ENCODE assay signal across 17 cellular contexts in genomic region chr14:70838076-70838475, GRCh38. TPM values are rescaled to one million over a fixed set of nuclear protein-coding genes. Genes with fewer than 3 reads are reported as not detected.
DNase-seq lines count a peak whose midpoint lies in the region; ATAC-seq, FAIRE-seq and TF ChIP-seq lines count a peak whose summit lies in the region.
"Had no signal": no experiment of that assay in that cellular context is flagged by ENCODE, and none has a peak within 500 bp of the region (broad histone marks: within the 10 kb centered on the region; RNA-seq: fewer than 3 reads in every experiment).

No MANE protein-coding gene starts in this region.

- 71% methylated on average over 4 of the region's 4 CpGs for WGBS in hepatocyte (ENCODE audit: low lambda C conversion rate, missing lambda C conversion rate)
- 64% methylated on average over 4 of the region's 4 CpGs for WGBS in liver
- 16 to 59% (median 43%) methylated on average over 4 of the region's 4 CpGs for WGBS in small intestine, 3 donors

- H3K27ac ChIP-seq in Peyer's patch (peak overlapping the region in 2 of 4 donors; percentile 59), hepatocyte (peak overlapping the region; percentile 81), liver (ENCODE audit: low read depth in 1 of 2, low read length in 2 of 2) (no peak overlapping the region), small intestine (ENCODE audit: low read depth in 1 of 2, low read length in 1 of 2) (no peak overlapping the region)
- H3K27ac ChIP-seq: BLaER1 had no signal

- H4K20me1 ChIP-seq in hepatocyte (ENCODE audit: insufficient read depth, poor library complexity, severe bottlenecking): no peaks in the 10 kb centered on the region
- H4K20me1 ChIP-seq: BLaER1 had no signal

- no peaks in the 10 kb centered on the region for H3K36me3 ChIP-seq in Peyer's patch
- no peaks in the 10 kb centered on the region for H3K36me3 ChIP-seq in hepatocyte (replicated peaks; ENCODE audit: insufficient read depth, low read depth)
- H3K36me3 ChIP-seq in liver (ENCODE audit: control insufficient read depth in 4 of 4, insufficient read depth in 3 of 4, low read depth in 1 of 4, low read length in 3 of 4): no peaks in the 10 kb centered on the region
- no peaks in the 10 kb centered on the region for H3K36me3 ChIP-seq in small intestine (ENCODE audit: control insufficient read depth in 2 of 2, insufficient read depth in 2 of 2, low read length in 2 of 2)
- H3K36me3 ChIP-seq: BLaER1 had no signal

- no peaks in the 10 kb centered on the region for H3K79me2 ChIP-seq in hepatocyte

- TF ChIP-seq RAD21 in liver (IDR thresholded peaks at IDR 0.05): peak in 1 of 2 donors; percentile 20

- intact Hi-C loops in sciatic nerve (cut with DNase I): no loop called here

- no peaks in the 10 kb centered on the region for H3K27me3 ChIP-seq in Peyer's patch
- no peaks in the 10 kb centered on the region for H3K27me3 ChIP-seq in hepatocyte
- no peaks in the 10 kb centered on the region for H3K27me3 ChIP-seq in liver (ENCODE audit: control insufficient read depth in 4 of 4, insufficient read depth in 4 of 4, low read length in 3 of 4)
- H3K27me3 ChIP-seq in small intestine (ENCODE audit: control insufficient read depth in 2 of 2, insufficient read depth in 2 of 2, low read length in 2 of 2): no peaks in the 10 kb centered on the region
- H3K27me3 ChIP-seq: BLaER1 had no signal

- no peak for TF ChIP-seq POLR2A in Peyer's patch (IDR thresholded peaks at IDR 0.05)

- H3K9me2 ChIP-seq in hepatocyte (replicated peaks; ENCODE audit: insufficient read depth): no peaks in the 10 kb centered on the region

- peaks cover 0 to 9% (median 0%) of the 10 kb centered on the region in 4 donors for H3K4me1 ChIP-seq in Peyer's patch
- H3K4me1 ChIP-seq in hepatocyte (ENCODE audit: insufficient read depth): peaks cover 17% of the 10 kb centered on the region
- peaks cover 0 to 7% (median 0%) of the 10 kb centered on the region in 4 donors for H3K4me1 ChIP-seq in liver (ENCODE audit: control insufficient read depth in 4 of 4, insufficient read depth in 4 of 4, low read length in 3 of 4)
- peaks cover 0 to 4% of the 10 kb centered on the region in 2 donors for H3K4me1 ChIP-seq in small intestine (ENCODE audit: control insufficient read depth in 2 of 2, insufficient read depth in 1 of 2, low read depth in 1 of 2, low read length in 1 of 2)

- FAIRE-seq in small intestine (lab: Jason Lieb, UNC): no peak
- FAIRE-seq: H1 had no signal

- DNase-seq in Peyer's patch (peak in 2 of 3 donors; percentile 62 to 83), hepatocyte (ENCODE audit: low spot score) (peak; percentile 59), small intestine (peak; percentile 96), NCI-H2227 treated with DMSO at 0.1 percent for 48 hours (lab: John Stamatoyannopoulos, UW) (no peak), KG1 (lab: John Stamatoyannopoulos, UW) (no peak), sciatic nerve (ENCODE audit: low spot score) (no peak)
- DNase-seq in central memory CD4-positive, alpha-beta T cell: no peak
- DNase-seq: 8988T; Calu3; CD8-positive, alpha-beta T cell; DMS79 treated with DMSO at 0.1 percent for 48 hours; GF-D8; HCEC 1CT had no signal

- H3K9ac ChIP-seq in liver (ENCODE audit: low read depth in 1 of 2, low read length in 2 of 2): no peak overlapping the region
- H3K9ac ChIP-seq: BLaER1 had no signal

- H3K4me3 ChIP-seq in Peyer's patch (peak overlapping the region in 1 of 4 donors; percentile 1), hepatocyte (no peak overlapping the region), liver (ENCODE audit: low read depth in 1 of 3, low read length in 3 of 3) (no peak overlapping the region), small intestine (ENCODE audit: low read depth in 1 of 2, low read length in 2 of 2) (no peak overlapping the region)
- H3K4me3 ChIP-seq: BLaER1 had no signal

- no peak for ATAC-seq in sciatic nerve
- ATAC-seq: CD8-positive, alpha-beta T cell had no signal

- H2AFZ ChIP-seq in hepatocyte: no peak overlapping the region

- TF ChIP-seq CTCF in Peyer's patch (IDR thresholded peaks at IDR 0.05) (no peak), hepatocyte (IDR thresholded peaks at IDR 0.05; ENCODE audit: poor library complexity) (no peak), liver (IDR thresholded peaks at IDR 0.05; ENCODE audit: low read depth, low read length, missing input control) (no peak)

- no peak overlapping the region for H3K4me2 ChIP-seq in hepatocyte
- H3K4me2 ChIP-seq: BLaER1 had no signal

- no peaks in the 10 kb centered on the region for H3K9me3 ChIP-seq in Peyer's patch
- no peaks in the 10 kb centered on the region for H3K9me3 ChIP-seq in hepatocyte (ENCODE audit: low read depth)
- no peaks in the 10 kb centered on the region for H3K9me3 ChIP-seq in liver (ENCODE audit: control insufficient read depth in 4 of 4, low read length in 3 of 4)
- H3K9me3 ChIP-seq in small intestine (ENCODE audit: control insufficient read depth, low read depth): peaks cover 2% of the 10 kb centered on the region

TF ChIP-seq in liver, 16 proteins besides CTCF, POLR2A, EP300 and RAD21:
- TF ChIP-seq GABPA (IDR thresholded peaks at IDR 0.05 in 1 of 2, conservative IDR thresholded peaks at IDR 0.05 in 1 of 2): peak in 1 of 2 donors; percentile 20
- TF ChIP-seq TAF1 (conservative IDR thresholded peaks at IDR 0.05): no peak
- TF ChIP-seq HNF4A (conservative IDR thresholded peaks at IDR 0.05): peak; percentile 88 to 89
- no peak for TF ChIP-seq EGR1 (IDR thresholded peaks at IDR 0.05; ENCODE audit: low read depth in 2 of 2)
- peak; percentile 80 for TF ChIP-seq HNF4G (IDR thresholded peaks at IDR 0.05)
- no peak for TF ChIP-seq FOXA1 (IDR thresholded peaks at IDR 0.05)
- no peak for TF ChIP-seq YY1 (IDR thresholded peaks at IDR 0.05)
- TF ChIP-seq SP1 (IDR thresholded peaks at IDR 0.05): peak; percentile 79
- no peak for TF ChIP-seq FOXA2 (IDR thresholded peaks at IDR 0.05)
- TF ChIP-seq RXRA (IDR thresholded peaks at IDR 0.05): peak in 1 of 2 donors; percentile 36

RNA-seq across cellular contexts. Expression of gene MAP3K9, which starts 28.8 kb away (rescaled TPM):
- total RNA-seq in Peyer's patch (10 to 100 TPM in 3 of 4 donors, 1 to 10 TPM in 1; 8.6 to 14.0 (median 12.0) TPM), hepatocyte (7.5 and 9.2 TPM in 2 replicates), liver (1 to 10 TPM in 1 of 2 donors, under 1 TPM in 1; 0.65 to 5.2 TPM), sciatic nerve (0.36 TPM)
- polyA plus RNA-seq in hepatocyte (4.1 and 4.4 TPM in 2 replicates), liver (under 1 TPM; 0.78 to 0.82 TPM), small intestine (1 to 10 TPM in 2 of 3 donors, under 1 TPM in 1; 0.81 to 3.8 (median 1.3) TPM)
- polyA plus RNA-seq: CD14-positive monocyte had no signal

Comparison
In these comparisons a context has a peak if more than half of its experiments do, and no peak if none do; other contexts are left out.
1. DNase-seq: peak in Peyer's patch (2 of 3), hepatocyte (single experiment) and small intestine (single experiment); none in NCI-H2227 treated with DMSO at 0.1 percent for 48 hours (single experiment), KG1 (single experiment), sciatic nerve (single experiment) and central memory CD4-positive, alpha-beta T cell (single experiment).